1 cellular context compared by ENCODE assay signal in the genomic region with DNA sequence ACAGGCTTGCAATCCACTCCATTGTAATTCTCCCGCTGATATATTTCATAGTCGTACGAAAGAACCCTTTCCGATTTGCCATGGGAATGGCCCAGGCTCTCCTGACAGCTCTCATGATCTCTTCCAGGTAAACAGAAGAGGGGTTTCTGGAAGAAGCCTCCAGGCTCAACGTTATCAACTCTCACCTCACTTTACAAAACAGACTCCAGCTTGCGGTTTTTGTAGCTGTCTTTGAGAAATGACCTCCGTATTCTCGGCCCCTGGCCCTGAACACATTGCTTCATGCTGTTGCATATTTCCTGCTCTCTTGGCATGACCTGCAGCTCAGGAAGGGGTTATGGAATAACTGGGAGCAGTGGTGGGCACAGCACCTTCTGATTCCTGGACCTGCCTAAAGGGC.
TF ChIP-seq lines count a peak whose summit lies in the region.

No MANE protein-coding gene starts in this region.

TF ChIP-seq in GM23338, 12 proteins besides CTCF, POLR2A, EP300 and RAD21 (continued from another document):
- TF ChIP-seq, protein P1, sequence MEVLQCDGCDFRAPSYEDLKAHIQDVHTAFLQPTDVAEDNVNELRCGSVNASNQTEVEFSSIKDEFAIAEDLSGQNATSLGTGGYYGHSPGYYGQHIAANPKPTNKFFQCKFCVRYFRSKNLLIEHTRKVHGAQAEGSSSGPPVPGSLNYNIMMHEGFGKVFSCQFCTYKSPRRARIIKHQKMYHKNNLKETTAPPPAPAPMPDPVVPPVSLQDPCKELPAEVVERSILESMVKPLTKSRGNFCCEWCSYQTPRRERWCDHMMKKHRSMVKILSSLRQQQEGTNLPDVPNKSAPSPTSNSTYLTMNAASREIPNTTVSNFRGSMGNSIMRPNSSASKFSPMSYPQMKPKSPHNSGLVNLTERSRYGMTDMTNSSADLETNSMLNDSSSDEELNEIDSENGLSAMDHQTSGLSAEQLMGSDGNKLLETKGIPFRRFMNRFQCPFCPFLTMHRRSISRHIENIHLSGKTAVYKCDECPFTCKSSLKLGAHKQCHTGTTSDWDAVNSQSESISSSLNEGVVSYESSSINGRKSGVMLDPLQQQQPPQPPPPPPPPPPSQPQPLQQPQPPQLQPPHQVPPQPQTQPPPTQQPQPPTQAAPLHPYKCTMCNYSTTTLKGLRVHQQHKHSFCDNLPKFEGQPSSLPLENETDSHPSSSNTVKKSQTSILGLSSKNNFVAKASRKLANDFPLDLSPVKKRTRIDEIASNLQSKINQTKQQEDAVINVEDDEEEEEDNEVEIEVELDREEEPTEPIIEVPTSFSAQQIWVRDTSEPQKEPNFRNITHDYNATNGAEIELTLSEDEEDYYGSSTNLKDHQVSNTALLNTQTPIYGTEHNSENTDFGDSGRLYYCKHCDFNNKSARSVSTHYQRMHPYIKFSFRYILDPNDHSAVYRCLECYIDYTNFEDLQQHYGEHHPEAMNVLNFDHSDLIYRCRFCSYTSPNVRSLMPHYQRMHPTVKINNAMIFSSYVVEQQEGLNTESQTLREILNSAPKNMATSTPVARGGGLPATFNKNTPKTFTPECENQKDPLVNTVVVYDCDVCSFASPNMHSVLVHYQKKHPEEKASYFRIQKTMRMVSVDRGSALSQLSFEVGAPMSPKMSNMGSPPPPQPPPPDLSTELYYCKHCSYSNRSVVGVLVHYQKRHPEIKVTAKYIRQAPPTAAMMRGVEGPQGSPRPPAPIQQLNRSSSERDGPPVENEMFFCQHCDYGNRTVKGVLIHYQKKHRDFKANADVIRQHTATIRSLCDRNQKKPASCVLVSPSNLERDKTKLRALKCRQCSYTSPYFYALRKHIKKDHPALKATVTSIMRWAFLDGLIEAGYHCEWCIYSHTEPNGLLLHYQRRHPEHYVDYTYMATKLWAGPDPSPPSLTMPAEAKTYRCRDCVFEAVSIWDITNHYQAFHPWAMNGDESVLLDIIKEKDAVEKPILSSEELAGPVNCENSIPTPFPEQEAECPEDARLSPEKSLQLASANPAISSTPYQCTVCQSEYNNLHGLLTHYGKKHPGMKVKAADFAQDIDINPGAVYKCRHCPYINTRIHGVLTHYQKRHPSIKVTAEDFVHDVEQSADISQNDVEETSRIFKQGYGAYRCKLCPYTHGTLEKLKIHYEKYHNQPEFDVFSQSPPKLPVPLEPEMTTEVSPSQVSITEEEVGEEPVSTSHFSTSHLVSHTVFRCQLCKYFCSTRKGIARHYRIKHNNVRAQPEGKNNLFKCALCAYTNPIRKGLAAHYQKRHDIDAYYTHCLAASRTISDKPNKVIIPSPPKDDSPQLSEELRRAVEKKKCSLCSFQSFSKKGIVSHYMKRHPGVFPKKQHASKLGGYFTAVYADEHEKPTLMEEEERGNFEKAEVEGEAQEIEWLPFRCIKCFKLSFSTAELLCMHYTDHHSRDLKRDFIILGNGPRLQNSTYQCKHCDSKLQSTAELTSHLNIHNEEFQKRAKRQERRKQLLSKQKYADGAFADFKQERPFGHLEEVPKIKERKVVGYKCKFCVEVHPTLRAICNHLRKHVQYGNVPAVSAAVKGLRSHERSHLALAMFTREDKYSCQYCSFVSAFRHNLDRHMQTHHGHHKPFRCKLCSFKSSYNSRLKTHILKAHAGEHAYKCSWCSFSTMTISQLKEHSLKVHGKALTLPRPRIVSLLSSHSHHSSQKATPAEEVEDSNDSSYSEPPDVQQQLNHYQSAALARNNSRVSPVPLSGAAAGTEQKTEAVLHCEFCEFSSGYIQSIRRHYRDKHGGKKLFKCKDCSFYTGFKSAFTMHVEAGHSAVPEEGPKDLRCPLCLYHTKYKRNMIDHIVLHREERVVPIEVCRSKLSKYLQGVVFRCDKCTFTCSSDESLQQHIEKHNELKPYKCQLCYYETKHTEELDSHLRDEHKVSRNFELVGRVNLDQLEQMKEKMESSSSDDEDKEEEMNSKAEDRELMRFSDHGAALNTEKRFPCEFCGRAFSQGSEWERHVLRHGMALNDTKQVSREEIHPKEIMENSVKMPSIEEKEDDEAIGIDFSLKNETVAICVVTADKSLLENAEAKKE (CRISPR knock-in tag; IDR thresholded peaks at IDR 0.05), result no peak
- TF ChIP-seq JUNB (IDR thresholded peaks at IDR 0.05; ENCODE audit: unreplicated experiment) (no peak), POLR2AphosphoS5 (IDR thresholded peaks at IDR 0.05; ENCODE audit: low read depth) (no peak), CREB1 (CRISPR knock-in tag; IDR thresholded peaks at IDR 0.05; ENCODE audit: low read depth) (no peak), ZNF331 (CRISPR knock-in tag; IDR thresholded peaks at IDR 0.05; ENCODE audit: low read depth) (no peak), EZH2 (IDR thresholded peaks at IDR 0.05; ENCODE audit: low read depth, unreplicated experiment) (no peak)
